In the genomic region with DNA sequence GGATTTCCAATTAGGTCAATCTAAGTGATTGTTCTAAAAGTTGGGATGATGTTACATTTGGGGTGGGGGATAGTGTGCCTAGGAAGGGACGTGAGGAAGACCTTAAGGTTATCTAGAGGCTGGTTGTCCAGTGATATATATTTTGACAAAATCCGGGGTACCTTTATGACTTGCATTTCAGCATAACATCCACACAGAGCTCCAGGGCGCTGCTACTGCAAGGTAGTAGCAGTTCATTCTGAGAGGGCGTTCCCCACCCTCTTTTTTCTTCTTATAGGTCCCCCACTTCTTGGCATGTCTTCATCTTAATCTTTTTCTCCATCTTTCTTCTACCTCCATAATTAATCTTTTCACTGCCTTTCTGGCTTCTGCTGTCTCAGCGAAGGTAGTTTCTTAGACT, we compare ENCODE assay signal across 33 cellular contexts.
"Had no signal": no experiment of that assay in that cellular context is flagged by ENCODE, and none has a peak within 500 bp of the region (broad histone marks: within the 10 kb centered on the region; RNA-seq: fewer than 3 reads in every experiment).

No MANE protein-coding gene starts in this region.

- H3K27ac ChIP-seq: adrenal gland, body of pancreas, brain microvascular endothelial cell, breast epithelium, VCaP had no signal

- H3K27me3 ChIP-seq: adrenal gland, body of pancreas, brain microvascular endothelial cell, breast epithelium had no signal

- H3K4me3 ChIP-seq: adrenal gland, body of pancreas, breast epithelium had no signal

- DNase-seq: activated B cell treated with CpG ODN at 0.5 μM for 24 hours; activated CD4-positive, alpha-beta memory T cell treated with anti-CD3 and anti-CD28 coated beads for 36 hours; activated CD4-positive, alpha-beta T cell treated with anti-CD3 and anti-CD28 coated beads for 4 hours; activated CD4-positive, alpha-beta T cell treated with anti-CD3 and anti-CD28 coated beads, Interleukin-2, amount 10 ng/mL, durations not matched to agents 24 days and 14 days; activated CD4-positive, alpha-beta T cell treated with anti-CD3 and anti-CD28 coated beads, Interleukin-2, amount 50 U/mL, for 1 hour; activated CD4-positive, alpha-beta T cell treated with anti-CD3 and anti-CD28 coated beads, Interleukin-2, amount 50 U/mL, for 4 hours; activated CD4-positive, CD25-positive, alpha-beta regulatory T cell treated with anti-CD3 and anti-CD28 coated beads, Interleukin-2, amount 50 U/mL, for 72 hours; activated CD8-positive, alpha-beta memory T cell treated with anti-CD3 and anti-CD28 coated beads, Interleukin-2, amount 50 U/mL, for 4 hours; activated CD8-positive, alpha-beta T cell treated with anti-CD3 and anti-CD28 coated beads for 36 hours; activated effector memory CD4-positive, alpha-beta T cell treated with anti-CD3 and anti-CD28 coated beads, Interleukin-2, amount 50 U/mL, for 16 hours; activated gamma-delta T cell treated with Interleukin-2 at 50 U/mL for 16 hours; activated naive CD4-positive, alpha-beta T cell; activated naive CD4-positive, alpha-beta T cell treated with anti-CD3 and anti-CD28 coated beads for 36 hours; activated naive CD4-positive, alpha-beta T cell treated with anti-CD3 and anti-CD28 coated beads, Interleukin-2, amount 50 U/mL, for 16 hours; activated naive CD8-positive, alpha-beta T cell treated with anti-CD3 and anti-CD28 coated beads for 36 hours; activated T-cell treated with anti-CD3 and anti-CD28 coated beads for 4 hours; activated T-cell treated with anti-CD3 and anti-CD28 coated beads, Interleukin-2, amount 50 U/mL, for 1 hour; activated T-cell treated with anti-CD3 and anti-CD28 coated beads, Interleukin-2, amount 50 U/mL, for 4 hours; activated T-cell treated with anti-CD3 and anti-CD28 coated beads, Interleukin-2, amount 50 U/mL, for 72 hours; adrenal gland; amniotic stem cell; aorta; body of pancreas; brain microvascular endothelial cell; cerebellar nuclear complex; T-helper 2 cell; T-helper 9 cell had no signal

- H3K9me3 ChIP-seq: adrenal gland, body of pancreas, breast epithelium had no signal

- H3K4me1 ChIP-seq: adrenal gland, body of pancreas, breast epithelium had no signal

- ATAC-seq: activated CD8-positive, alpha-beta T cell treated with anti-CD3 and anti-CD28 coated beads for 36 hours; activated naive CD4-positive, alpha-beta T cell treated with anti-CD3 and anti-CD28 coated beads, Interleukin-2, amount 50 U/mL, for 72 hours; activated T-cell treated with anti-CD3 and anti-CD28 coated beads, Interleukin-2, amount 50 U/mL, for 4 hours; activated T-cell treated with anti-CD3 and anti-CD28 coated beads, Interleukin-2, amount 50 U/mL, for 72 hours; activated T-helper 17 cell treated with anti-CD3 and anti-CD28 coated beads, Interleukin-2, amount 50 U/mL, for 72 hours; body of pancreas had no signal

- H3K36me3 ChIP-seq: adrenal gland, brain microvascular endothelial cell, breast epithelium had no signal

- FAIRE-seq: astrocyte, TTC549 had no signal
